9 cellular contexts compared by ENCODE assay signal in genomic region chr3:160886421-160886820, GRCh38.
DNase-seq lines count a peak whose midpoint lies in the region; ATAC-seq and TF ChIP-seq lines count a peak whose summit lies in the region.
"Had no signal": no experiment of that assay in that cellular context is flagged by ENCODE, and none has a peak within 500 bp of the region (broad histone marks: within the 10 kb centered on the region; RNA-seq: fewer than 3 reads in every experiment).

No MANE protein-coding gene starts in this region.

- H3K36me3 Mint-ChIP-seq in chondrocyte (ENCODE audit: low read depth) = peaks cover 5% of the 10 kb centered on the region

- H2AFZ ChIP-seq in KMS-11 (ENCODE audit: low read depth) (peak overlapping the region; percentile 36; the same call in 1 of the 2 replicates), GM23248 (no peak overlapping the region)

- no peaks in the 10 kb centered on the region for H3K9me2 ChIP-seq in GM23248 (ENCODE audit: insufficient read depth)

- no peak overlapping the region for H3K27ac Mint-ChIP-seq in chondrocyte (ENCODE audit: unreplicated experiment)

- H3K4me1 ChIP-seq in KMS-11 (ENCODE audit: low read depth, poor library complexity, severe bottlenecking) (peaks cover 70% of the 10 kb centered on the region), GM23248 (ENCODE audit: insufficient read depth) (no peaks in the 10 kb centered on the region)

- TF ChIP-seq CTCF in GM12865 (IDR thresholded peaks at IDR 0.05; ENCODE audit: insufficient read depth, low read depth, low read length, missing control alignments) = no peak
- TF ChIP-seq CTCF in KMS-11 (conservative IDR thresholded peaks at IDR 0.05; ENCODE audit: low read depth, low read length) = no peak
- TF ChIP-seq CTCF in chondrocyte (IDR thresholded peaks at IDR 0.05) = no peak

- peak overlapping the region; percentile 83 for H3K27ac ChIP-seq in KMS-11
- H3K27ac ChIP-seq in GM23248 = no peak overlapping the region

- H3K4me1 Mint-ChIP-seq in chondrocyte (ENCODE audit: low read depth) = peaks cover 15% of the 10 kb centered on the region

- H3K4me2 ChIP-seq in KMS-11 (peak overlapping the region; percentile 98), GM23248 (ENCODE audit: unreplicated experiment) (no peak overlapping the region)

- DNase-seq in GM12865 (ENCODE audit: low read depth) = peak; percentile 87
- DNase-seq in GM23248 = no peak
- DNase-seq in NCI-H1436 (lab: John Stamatoyannopoulos, UW) = no peak
- DNase-seq in chondrocyte (ENCODE audit: low spot score) = no peak
- DNase-seq in activated CD8-positive, alpha-beta memory T cell treated with anti-CD3 and anti-CD28 coated beads, Interleukin-2, amount 50 U/mL, for 48 hours = no peak
- DNase-seq: activated CD4-positive, alpha-beta T cell treated with anti-CD3 and anti-CD28 coated beads, Interleukin-2, amount 50 U/mL, for 4 hours had no signal

- H3K4me3 Mint-ChIP-seq in chondrocyte (ENCODE audit: unreplicated experiment) = no peak overlapping the region

- no peaks in the 10 kb centered on the region for H4K20me1 ChIP-seq in KMS-11 (ENCODE audit: insufficient read depth)
- no peaks in the 10 kb centered on the region for H4K20me1 ChIP-seq in GM23248 (ENCODE audit: insufficient read depth)

- H3K4me3 ChIP-seq in GM12865 (ENCODE audit: low read depth, low read length) = peak overlapping the region; percentile 10; the same call in 1 of the 2 replicates
- H3K4me3 ChIP-seq in KMS-11 (IDR thresholded peaks at IDR 0.05; ENCODE audit: insufficient read depth, low read depth, low read length) = peak overlapping the region; percentile 89
- no peak overlapping the region for H3K4me3 ChIP-seq in GM23248

- H3F3A ChIP-seq in GM23248 (ENCODE audit: insufficient read depth) = no peaks in the 10 kb centered on the region

- peaks cover 33% of the 10 kb centered on the region for H3K9me3 Mint-ChIP-seq in chondrocyte (ENCODE audit: low read depth)

- no peaks in the 10 kb centered on the region; the same call in 1 of the 2 replicates for H3K79me2 ChIP-seq in KMS-11 (ENCODE audit: insufficient read depth, low read depth)
- H3K79me2 ChIP-seq in GM23248 (ENCODE audit: insufficient read depth) = no peaks in the 10 kb centered on the region

- in situ Hi-C loops in GM23248 (cut with MboI) = no loop called here

- H3K27me3 ChIP-seq in KMS-11 (ENCODE audit: insufficient read depth, low read depth) = no peaks in the 10 kb centered on the region
- no peaks in the 10 kb centered on the region for H3K27me3 ChIP-seq in GM23248 (replicated peaks; ENCODE audit: insufficient read depth)

- no peaks in the 10 kb centered on the region for H3K9me3 ChIP-seq in GM23248 (ENCODE audit: low read depth)

- peak; percentile 68 for ATAC-seq in GM19452 (IDR thresholded peaks at IDR 0.05; ENCODE audit: unreplicated experiment)
- peak; percentile 81 for ATAC-seq in HG02938 (IDR thresholded peaks at IDR 0.05; ENCODE audit: unreplicated experiment)

- H3K27me3 Mint-ChIP-seq in chondrocyte (ENCODE audit: low read depth) = no peaks in the 10 kb centered on the region

- 84 to 87% methylated on average over 4 of the region's 4 CpGs for WGBS in GM23248 (ENCODE audit: low coverage in 1 of 2, low lambda C conversion rate in 2 of 2, missing lambda C conversion rate in 2 of 2), 2 experiments

- H3K9ac ChIP-seq in KMS-11 (peak overlapping the region; percentile 63), GM23248 (no peak overlapping the region)

- H3K36me3 ChIP-seq in KMS-11 (ENCODE audit: insufficient read depth) (no peaks in the 10 kb centered on the region), GM23248 (ENCODE audit: low read depth) (no peaks in the 10 kb centered on the region)
